8 cellular contexts compared by ENCODE assay signal in genomic region chr3:127672429-127673190, GRCh38.
A peak's percentile ranks its signal among the peaks of the same experiment; 100 is the strongest.
DNase-seq lines count a peak whose midpoint lies in the region; ATAC-seq and TF ChIP-seq lines count a peak whose summit lies in the region.

Gene ABTB1, plus strand, starts transcription at chr3:127672952. Its CDS starts 74 bp downstream, at chr3:127673026.

- H3K9me3 ChIP-seq in neuron (ENCODE audit: low read length) (no peaks in the 10 kb centered on the region), subcutaneous abdominal adipose tissue (ENCODE audit: control insufficient read depth in 5 of 5, low read length in 5 of 5) (no peaks in the 10 kb centered on the region)

- H3K27ac ChIP-seq in subcutaneous abdominal adipose tissue (ENCODE audit: low read depth, low read length) = peak within 1 kb of the TSS; percentile 46

- no peak for TF ChIP-seq CTCF in foreskin fibroblast (IDR thresholded peaks at IDR 0.05; ENCODE audit: low read depth, low read length)

- DNase-seq in DMS114 treated with DMSO at 0.1 percent for 48 hours (lab: John Stamatoyannopoulos, UW; ENCODE audit: unreplicated experiment) = peak; percentile 26
- peak; percentile 67 to 71 for DNase-seq in Kasumi-1 (lab: John Stamatoyannopoulos, UW)
- DNase-seq in activated effector memory CD4-positive, alpha-beta T cell treated with anti-CD3 and anti-CD28 coated beads, Interleukin-2, amount 50 U/mL, for 16 hours = peak; percentile 95
- DNase-seq in foreskin fibroblast = peak; percentile 69 to 92

- ATAC-seq in GM21619 (IDR thresholded peaks at IDR 0.05; ENCODE audit: unreplicated experiment) = peak; percentile 69

- TF ChIP-seq POLR2A in Raji (IDR thresholded peaks at IDR 0.05; ENCODE audit: insufficient read depth, low read depth, low read length) = peak; percentile 71

- H2AFZ ChIP-seq in neuron (ENCODE audit: low read depth, low read length) = no peak within 1 kb of the TSS

- H3K36me3 ChIP-seq in neuron (ENCODE audit: insufficient read depth, low read length) (peaks cover 19% of the 10 kb centered on the region), subcutaneous abdominal adipose tissue (ENCODE audit: control insufficient read depth in 5 of 5, insufficient read depth in 5 of 5, low read length in 5 of 5) (peaks cover 0 to 27% (median 25%) of the 10 kb centered on the region in 5 donors)

- no peaks in the 10 kb centered on the region for H3K27me3 ChIP-seq in neuron (ENCODE audit: insufficient read depth, low read length)
- H3K27me3 ChIP-seq in subcutaneous abdominal adipose tissue (ENCODE audit: control insufficient read depth in 5 of 5, insufficient read depth in 4 of 5, low read length in 5 of 5) = no peaks in the 10 kb centered on the region

- H3K4me1 ChIP-seq in neuron (ENCODE audit: insufficient read depth, low read length) = peaks cover 6% of the 10 kb centered on the region
- peaks cover 4 to 34% (median 25%) of the 10 kb centered on the region in 5 donors for H3K4me1 ChIP-seq in subcutaneous abdominal adipose tissue (ENCODE audit: control insufficient read depth in 5 of 5, insufficient read depth in 5 of 5, low read length in 5 of 5)

- H3K9ac ChIP-seq in subcutaneous abdominal adipose tissue (ENCODE audit: low read length in 5 of 5) = peak within 1 kb of the TSS; percentile 56 to 87 (median 82)

- peak within 1 kb of the TSS; percentile 70 to 73 for H3K4me3 ChIP-seq in foreskin fibroblast (ENCODE audit: low read depth in 1 of 2, low read length in 2 of 2)
- H3K4me3 ChIP-seq in neuron (ENCODE audit: low read length) = peak within 1 kb of the TSS; percentile 52
- peak within 1 kb of the TSS; percentile 62 to 89 (median 79) for H3K4me3 ChIP-seq in subcutaneous abdominal adipose tissue (ENCODE audit: low read depth in 1 of 5, low read length in 5 of 5)

Comparison
In these comparisons a context has a peak if more than half of its experiments do, and no peak if none do; other contexts are left out.
1. Peak in every context shown above with its lines: DNase-seq, ATAC-seq, H3K4me3 ChIP-seq and H3K27ac ChIP-seq.
2. DNase-seq: peak in every context shown above with its lines; median percentile 95 in activated effector memory CD4-positive, alpha-beta T cell treated with anti-CD3 and anti-CD28 coated beads, Interleukin-2, amount 50 U/mL, for 16 hours; 80 in foreskin fibroblast; 69 in Kasumi-1; 26 in DMS114 treated with DMSO at 0.1 percent for 48 hours.